ENCODE assay signal across 8 cellular contexts in the genomic region with DNA sequence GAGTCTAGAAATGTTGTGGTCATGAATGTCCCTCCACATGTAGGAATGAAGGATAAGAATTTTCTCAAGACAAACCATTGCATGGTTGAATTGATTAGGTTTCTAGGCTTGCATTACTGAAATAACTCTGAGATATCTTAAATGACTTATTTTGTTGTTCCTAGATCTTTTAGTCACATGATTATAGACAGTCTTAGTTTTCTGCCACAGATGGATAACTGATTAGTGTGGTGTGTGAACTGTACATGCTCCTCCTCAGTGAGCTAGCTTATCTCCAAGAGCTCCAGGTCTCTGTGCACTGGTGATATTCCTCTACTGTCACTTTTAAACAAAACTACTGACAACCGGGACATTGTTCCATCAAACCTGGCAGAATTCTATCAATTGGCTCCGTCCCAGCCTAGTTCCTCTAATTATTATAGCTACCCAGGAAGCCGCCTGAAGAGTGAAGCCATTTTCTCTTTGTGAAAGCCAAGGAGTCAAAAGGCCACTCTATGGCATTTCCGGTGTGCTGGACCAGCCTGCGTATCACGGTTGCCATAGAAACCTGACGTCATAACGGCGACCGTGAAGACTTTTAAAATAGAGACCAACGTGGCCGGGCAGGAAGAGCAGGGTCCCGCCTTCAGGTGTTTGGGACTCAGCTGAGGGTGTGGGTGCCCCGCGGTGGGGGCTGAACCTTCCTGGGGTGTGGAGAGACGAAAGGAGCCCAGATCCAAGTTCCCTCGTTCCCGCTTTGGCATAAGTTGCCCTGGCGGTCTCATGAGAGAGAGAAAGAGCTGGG. TPM values are rescaled to one million over a fixed set of nuclear protein-coding genes. Genes with fewer than 3 reads are reported as not detected.
DNase-seq lines count a peak whose midpoint lies in the region; ATAC-seq and TF ChIP-seq lines count a peak whose summit lies in the region.

No MANE protein-coding gene starts in this region.

- DNase-seq in AG09319 (ENCODE audit: extremely low read depth, low read depth) (peak; percentile 70), NCI-H446 (lab: John Stamatoyannopoulos, UW) (peak; percentile 8 to 66), activated T-cell treated with anti-CD3 and anti-CD28 coated beads for 4 hours (peak; percentile 3), fibroblast of the aortic adventitia (ENCODE audit: low read depth) (peak; percentile 89), testis (peak; percentile 89)

- H3K4me1 Mint-ChIP-seq in nephron: peaks cover 9% of the 10 kb centered on the region

- no peaks in the 10 kb centered on the region for H3K36me3 ChIP-seq in testis (ENCODE audit: low read depth, missing control alignments)

- H3K4me1 ChIP-seq in testis: no peaks in the 10 kb centered on the region

- H3K9me3 Mint-ChIP-seq in nephron: peaks cover 3% of the 10 kb centered on the region

- H3K27me3 ChIP-seq in testis: no peaks in the 10 kb centered on the region

- H3K27ac Mint-ChIP-seq in nephron: peak overlapping the region; percentile 70 to 84 (median 81)

- intact Hi-C loops in testis (cut with DNase I; ENCODE audit: low total_unique reads): no loop called here

- peaks cover 1% of the 10 kb centered on the region for H3K36me3 Mint-ChIP-seq in nephron (ENCODE audit: low read depth)

- no peak for TF ChIP-seq CTCF in AG09319 (IDR thresholded peaks at IDR 0.05; ENCODE audit: low read depth, low read length)
- no peak for TF ChIP-seq CTCF in fibroblast of the aortic adventitia (IDR thresholded peaks at IDR 0.05; ENCODE audit: insufficient read depth, low read length)
- no peak for TF ChIP-seq CTCF in nephron (IDR thresholded peaks at IDR 0.05; ENCODE audit: unreplicated experiment in 3 of 3)
- TF ChIP-seq CTCF in testis (IDR thresholded peaks at IDR 0.05): no peak

- 0 to 1% methylated on average over 1 to 15 of the region's 19 CpGs for WGBS in testis, 2 donors

- H3K27me3 Mint-ChIP-seq in nephron (ENCODE audit: low read depth): no peaks in the 10 kb centered on the region

- H3K4me3 ChIP-seq in fibroblast of the aortic adventitia (ENCODE audit: low read depth, low read length): peak overlapping the region; percentile 70
- H3K4me3 ChIP-seq in testis: peak overlapping the region; percentile 54 to 62

- peak overlapping the region; percentile 36 to 59 for H3K27ac ChIP-seq in testis

- H3K4me3 Mint-ChIP-seq in nephron: peak overlapping the region; percentile 90 to 94 (median 90)

- no peaks in the 10 kb centered on the region for H3K9me3 ChIP-seq in testis

- ATAC-seq in GM18907 (IDR thresholded peaks at IDR 0.05; ENCODE audit: unreplicated experiment): peak; percentile 96
- peak; percentile 91 for ATAC-seq in HG03066 (IDR thresholded peaks at IDR 0.05; ENCODE audit: low read depth, unreplicated experiment)

- TF ChIP-seq POLR2A in testis (IDR thresholded peaks at IDR 0.05): no peak

RNA-seq across cellular contexts. Expression of a gene that starts 28.1 kb away (rescaled TPM):
- total RNA-seq in fibroblast of the aortic adventitia (ENCODE audit: low replicate concordance): 222 and 678 TPM in 2 replicates
- total RNA-seq in testis: 100 to 1,000 TPM; 354 to 415 TPM
- 289 TPM for polyA plus RNA-seq in testis (ENCODE audit: insufficient read depth, low read depth, low replicate concordance)

RNA-seq across cellular contexts. Expression of a gene that starts 48.1 kb away (rescaled TPM):
- total RNA-seq in fibroblast of the aortic adventitia (ENCODE audit: low replicate concordance): 225 and 327 TPM in 2 replicates
- 10 to 100 TPM; 99.4 to 99.7 TPM for total RNA-seq in testis
- 74.9 TPM for polyA plus RNA-seq in testis (ENCODE audit: insufficient read depth, low read depth, low replicate concordance)

Comparison
In these comparisons a context has a peak if more than half of its experiments do, and no peak if none do; other contexts are left out.
1. Peak in every context shown above with its lines: DNase-seq, ATAC-seq, H3K4me3 ChIP-seq and H3K27ac ChIP-seq.
2. DNase-seq: peak in every context shown above with its lines; median percentile 89 in fibroblast of the aortic adventitia; 89 in testis; 70 in AG09319; 37 in NCI-H446; 3 in activated T-cell treated with anti-CD3 and anti-CD28 coated beads for 4 hours.